Comparison of ENCODE assay signal across 16 cellular contexts in genomic region chr6:170223718-170224693, GRCh38.
DNase-seq lines count a peak whose midpoint lies in the region; ATAC-seq, FAIRE-seq and TF ChIP-seq lines count a peak whose summit lies in the region.
"Had no signal": no experiment of that assay in that cellular context is flagged by ENCODE, and none has a peak within 500 bp of the region (broad histone marks: within the 10 kb centered on the region; RNA-seq: fewer than 3 reads in every experiment).

No MANE protein-coding gene starts in this region.

- no peak overlapping the region for H2AFZ ChIP-seq in GM23338
- H2AFZ ChIP-seq: parathyroid adenoma, PC-9 had no signal

- ATAC-seq in GM23338 (peak; percentile 25; the same call in 2 of the 3 replicates), RWPE2 (ENCODE audit: low read depth) (no peak)

- peaks cover 19% of the 10 kb centered on the region for H3K4me1 Mint-ChIP-seq in GM23338

- 90 to 92% methylated on average over 25 of the region's 25 CpGs for whole genome bisulfite sequencing in sigmoid colon, 2 donors

- TF ChIP-seq EP300 in sigmoid colon (IDR thresholded peaks at IDR 0.05) = no peak

- intact Hi-C loops in kidney (cut with DNase I) = no loop called here
- intact Hi-C loops in sigmoid colon (cut with DNase I) = no loop called here

- H3K36me3 Mint-ChIP-seq in GM23338 (ENCODE audit: low read depth) = no peaks in the 10 kb centered on the region; the same call in 2 of the 3 replicates

- H3K27ac ChIP-seq in GM23338 (ENCODE audit: low read depth) = no peak overlapping the region
- H3K27ac ChIP-seq in RWPE2 (ENCODE audit: poor library complexity, severe bottlenecking) = peak overlapping the region; percentile 95
- H3K27ac ChIP-seq in kidney (ENCODE audit: low read depth in 2 of 2, low read length in 2 of 2) = no peak overlapping the region
- no peak overlapping the region for H3K27ac ChIP-seq in sigmoid colon
- H3K27ac ChIP-seq: parathyroid adenoma, PC-9, WERI-Rb-1 had no signal

- no peak for DNase-seq in GM23338 (ENCODE audit: low spot score)
- no peak for DNase-seq in RWPE2 (ENCODE audit: low spot score)
- DNase-seq in kidney = peak; percentile 61
- peak; percentile 57 for DNase-seq in sigmoid colon
- DNase-seq in GM19238 (ENCODE audit: insufficient read length, low spot score) = no peak
- DNase-seq in hippocampal formation (lab: John Stamatoyannopoulos, UW) = no peak
- DNase-seq in hepatic stellate cell (ENCODE audit: low spot score) = no peak
- DNase-seq: activated effector memory CD4-positive, alpha-beta T cell treated with Interleukin-2 at 50 U/mL for 16 hours; BE2C; DMS79; NCI-H524 treated with DMSO at 0.1 percent for 48 hours; stomach had no signal

- H3F3A ChIP-seq in GM23338 (replicated peaks; ENCODE audit: low read depth) = no peaks in the 10 kb centered on the region

- H3K9ac ChIP-seq in kidney (ENCODE audit: low read length in 2 of 2) = no peak overlapping the region
- H3K9ac ChIP-seq: parathyroid adenoma had no signal

- no peaks in the 10 kb centered on the region; the same call in 2 of the 3 replicates for H3K9me3 Mint-ChIP-seq in GM23338

- H3K9me3 ChIP-seq in RWPE2 (ENCODE audit: severe bottlenecking) (no peaks in the 10 kb centered on the region), kidney (ENCODE audit: control insufficient read depth in 1 of 2, low read length in 2 of 2) (no peaks in the 10 kb centered on the region), sigmoid colon (no peaks in the 10 kb centered on the region)
- H3K9me3 ChIP-seq: BE2C, stomach had no signal

- FAIRE-seq in kidney (lab: Jason Lieb, UNC) = no peak
- FAIRE-seq: colon had no signal

- TF ChIP-seq CTCF in GM23338 (conservative IDR thresholded peaks at IDR 0.05; ENCODE audit: low read depth in 2 of 2) = no peak
- TF ChIP-seq CTCF in RWPE2 (IDR thresholded peaks at IDR 0.05; ENCODE audit: poor library complexity, severe bottlenecking) = no peak
- TF ChIP-seq CTCF in kidney (IDR thresholded peaks at IDR 0.05; ENCODE audit: borderline replicate concordance, extremely low read depth, insufficient read depth) = no peak
- no peak for TF ChIP-seq CTCF in sigmoid colon (IDR thresholded peaks at IDR 0.05)

- no peak overlapping the region for H3K4me2 ChIP-seq in GM23338
- H3K4me2 ChIP-seq: PC-9 had no signal

- H3K9me2 ChIP-seq in GM23338 (ENCODE audit: insufficient read depth) = no peaks in the 10 kb centered on the region

- no peak for TF ChIP-seq POLR2A in sigmoid colon (IDR thresholded peaks at IDR 0.05)

- H3K4me1 ChIP-seq in GM23338 (ENCODE audit: insufficient read depth) (no peaks in the 10 kb centered on the region), RWPE2 (ENCODE audit: insufficient read depth, poor library complexity, severe bottlenecking) (peaks cover 52% of the 10 kb centered on the region), kidney (ENCODE audit: control insufficient read depth in 1 of 2, insufficient read depth in 1 of 2, low read depth in 1 of 2, low read length in 2 of 2) (peaks cover 0 to 2% of the 10 kb centered on the region in 2 donors), sigmoid colon (no peaks in the 10 kb centered on the region)
- H3K4me1 ChIP-seq: BE2C, parathyroid adenoma had no signal

- H3K79me2 ChIP-seq in GM23338 (replicated peaks; ENCODE audit: insufficient read depth) = no peaks in the 10 kb centered on the region
- H3K79me2 ChIP-seq: parathyroid adenoma had no signal

- H4K20me1 ChIP-seq in GM23338 (replicated peaks; ENCODE audit: insufficient read depth) = no peaks in the 10 kb centered on the region

- no peak overlapping the region; the same call in 1 of the 2 replicates for H3K27ac Mint-ChIP-seq in GM23338

- H3K27me3 ChIP-seq in GM23338 (ENCODE audit: insufficient read depth) (no peaks in the 10 kb centered on the region), RWPE2 (ENCODE audit: insufficient read depth, poor library complexity, severe bottlenecking) (no peaks in the 10 kb centered on the region), sigmoid colon (no peaks in the 10 kb centered on the region)
- H3K27me3 ChIP-seq: BE2C, stomach had no signal

- no peaks in the 10 kb centered on the region for H3K36me3 ChIP-seq in GM23338 (ENCODE audit: insufficient read depth)
- no peaks in the 10 kb centered on the region for H3K36me3 ChIP-seq in RWPE2 (ENCODE audit: low read depth)
- no peaks in the 10 kb centered on the region for H3K36me3 ChIP-seq in kidney (ENCODE audit: control insufficient read depth in 1 of 2, insufficient read depth in 2 of 2, low read length in 2 of 2)
- no peaks in the 10 kb centered on the region for H3K36me3 ChIP-seq in sigmoid colon
- H3K36me3 ChIP-seq: BE2C, stomach, WERI-Rb-1 had no signal

- H3K27me3 Mint-ChIP-seq in GM23338 (ENCODE audit: insufficient read depth, low read depth, poor library complexity) = peaks cover 6% of the 10 kb centered on the region

- H3K4me3 Mint-ChIP-seq in GM23338 = no peak overlapping the region

- H3K4me3 ChIP-seq in GM23338 (no peak overlapping the region), RWPE2 (ENCODE audit: severe bottlenecking) (no peak overlapping the region), kidney (ENCODE audit: low read length in 2 of 2) (no peak overlapping the region), sigmoid colon (no peak overlapping the region)
- H3K4me3 ChIP-seq: PC-9, stomach had no signal

TF ChIP-seq in GM23338, 12 proteins besides CTCF, POLR2A, EP300 and RAD21:
- no peak for TF ChIP-seq REST (IDR thresholded peaks at IDR 0.05; ENCODE audit: unreplicated experiment)
- TF ChIP-seq NANOG (IDR thresholded peaks at IDR 0.05; ENCODE audit: borderline replicate concordance) = no peak
- no peak for TF ChIP-seq JUNB (IDR thresholded peaks at IDR 0.05; ENCODE audit: unreplicated experiment)
- TF ChIP-seq ZNF331 (CRISPR knock-in tag; IDR thresholded peaks at IDR 0.05; ENCODE audit: low read depth) = no peak

Comparison
In these comparisons a context has a peak if more than half of its experiments do, and no peak if none do; other contexts are left out.
1. DNase-seq: peak in kidney (single experiment) and sigmoid colon (single experiment); none in GM23338 (single experiment), RWPE2 (single experiment), GM19238 (single experiment), hippocampal formation (0 of 2) and hepatic stellate cell (single experiment).